ENCODE assay signal across 23 cellular contexts in the genomic region with DNA sequence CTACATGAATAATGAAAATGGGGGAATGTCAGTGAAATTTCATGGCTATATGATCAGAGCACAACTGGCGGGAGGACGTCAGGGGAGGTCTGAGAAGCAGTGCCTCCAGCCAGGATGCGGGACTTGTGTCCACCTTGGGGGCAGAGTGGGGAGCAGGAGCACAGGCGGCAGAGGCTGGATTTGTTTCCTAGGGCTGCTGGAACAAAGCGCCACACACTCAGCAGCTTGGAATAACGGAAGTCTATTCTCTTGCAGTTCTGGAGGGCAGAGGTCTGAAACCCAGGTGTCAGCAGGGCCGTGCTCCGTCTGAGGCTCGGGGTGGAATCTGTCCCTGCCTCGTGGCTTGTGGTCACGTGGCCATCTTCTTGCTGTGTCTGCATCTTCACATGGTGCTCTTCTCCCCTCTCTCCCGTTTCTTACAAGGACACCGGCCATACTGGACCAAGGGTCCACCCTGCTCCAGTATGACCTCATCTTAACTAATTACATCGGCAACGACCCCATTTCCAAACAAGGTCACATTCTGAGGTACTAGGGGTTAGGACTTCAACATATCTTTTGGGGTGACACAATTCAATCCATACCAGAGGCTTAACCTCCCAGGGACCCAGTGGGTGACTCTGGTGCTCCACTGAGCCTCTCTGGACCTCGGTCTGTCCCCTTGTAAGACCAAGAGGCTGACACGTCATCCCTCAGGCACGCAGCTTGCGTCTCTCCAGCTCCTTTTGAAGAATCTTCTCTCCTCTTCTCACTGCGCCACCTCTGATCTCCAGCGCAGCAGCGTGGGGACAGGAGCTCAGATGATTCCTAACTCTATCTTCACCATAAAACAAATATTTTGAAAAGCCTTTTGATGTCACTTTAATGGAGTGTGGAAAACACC.
DNase-seq lines count a peak whose midpoint lies in the region; ATAC-seq, FAIRE-seq and TF ChIP-seq lines count a peak whose summit lies in the region.
"Had no signal": no experiment of that assay in that cellular context is flagged by ENCODE, and none has a peak within 500 bp of the region (broad histone marks: within the 10 kb centered on the region; RNA-seq: fewer than 3 reads in every experiment).

No MANE protein-coding gene starts in this region.

- POLR2A ChIA-PET in HepG2 (lab: Yijun Ruan, JAX): no interaction called here

- in situ Hi-C loops in HepG2 (cut with HindIII; ENCODE audit: extremely low pct_ligation_motif_present, low pct_unique_long_range_greater_than_20kb): no loop called here

- no peak for DNase-seq in HepG2 (ENCODE audit: low spot score)
- DNase-seq in right lobe of liver: no peak
- DNase-seq in amniotic epithelial cell (ENCODE audit: low read depth): peak; percentile 34
- DNase-seq in mesenteric fat pad (ENCODE audit: low spot score): peak; percentile 80
- DNase-seq in suprapubic skin (ENCODE audit: low spot score in 2 of 2): no peak
- DNase-seq in activated naive CD4-positive, alpha-beta T cell treated with anti-CD3 and anti-CD28 coated beads for 36 hours: no peak
- no peak for DNase-seq in superior temporal gyrus (ENCODE audit: extremely low spot score)
- DNase-seq: AML-193; CD4-positive, alpha-beta T cell; GDM1; KBM-7; MG63; NCI-H1105 treated with DMSO at 0.1 percent for 48 hours; NCI-H2029; NCI-H446 treated with DMSO at 0.1 percent for 48 hours; NCI-H526 treated with DMSO at 0.1 percent for 48 hours; Right ventricle myocardium superior; RPMI8226 had no signal

- no peak for TF ChIP-seq CTCF in HepG2 (CRISPR knock-in tag; IDR thresholded peaks at IDR 0.05)
- no peak for TF ChIP-seq CTCF in right lobe of liver (IDR thresholded peaks at IDR 0.05)
- TF ChIP-seq CTCF in suprapubic skin (IDR thresholded peaks at IDR 0.05): no peak

- CTCF ChIA-PET in HepG2 (lab: Yijun Ruan, JAX; ENCODE audit: low intra/inter-chr PET ratio, low total read pairs): no interaction called here
- CTCF ChIA-PET in activated naive CD4-positive, alpha-beta T cell treated with anti-CD3 and anti-CD28 coated beads for 36 hours (lab: Charles Lee): no interaction called here

- H3K4me3 ChIP-seq in HepG2 (replicated peaks in 1 of 3; ENCODE audit: insufficient read depth in 1 of 3, low read depth in 2 of 3, low read length in 3 of 3) (no peak overlapping the region), right lobe of liver (no peak overlapping the region), suprapubic skin (no peak overlapping the region)
- H3K4me3 ChIP-seq: BLaER1 treated with 17β-estradiol and CSF1 and Interleukin-3, amounts not matched to agents 10 nM and 100 nM; GM12878; MG63 had no signal

- 82% methylated on average over 19 of the region's 22 CpGs for WGBS in HepG2 (ENCODE audit: low lambda C conversion rate)
- 88% methylated on average over 13 of the region's 22 CpGs for WGBS in right lobe of liver (ENCODE audit: insufficient coverage, low coverage, low lambda C conversion rate, missing lambda C conversion rate)
- 91% methylated on average over 22 of the region's 22 CpGs for WGBS in suprapubic skin

- no peaks in the 10 kb centered on the region for H3K4me1 Mint-ChIP-seq in activated naive CD4-positive, alpha-beta T cell treated with anti-CD3 and anti-CD28 coated beads for 36 hours (ENCODE audit: low read depth)

- no peaks in the 10 kb centered on the region for H3K27me3 Mint-ChIP-seq in activated naive CD4-positive, alpha-beta T cell treated with anti-CD3 and anti-CD28 coated beads for 36 hours (ENCODE audit: low read depth)
- H3K27me3 Mint-ChIP-seq: CD4-positive, alpha-beta T cell had no signal

- no peak overlapping the region for H3K4me2 ChIP-seq in HepG2 (ENCODE audit: low read depth, low read length)

- TF ChIP-seq EP300 in HepG2 (IDR thresholded peaks at IDR 0.05; ENCODE audit: low read depth in 2 of 2, low read length in 2 of 2): no peak
- TF ChIP-seq EP300 in HepG2 (CRISPR knock-in tag; IDR thresholded peaks at IDR 0.05; ENCODE audit: borderline replicate concordance): no peak
- no peak for TF ChIP-seq EP300 in suprapubic skin (IDR thresholded peaks at IDR 0.05)

- no peak for FAIRE-seq in HepG2 (lab: Jason Lieb, UNC)
- FAIRE-seq: D721Med, GM12878 had no signal

- H3K4me1 ChIP-seq in HepG2 (ENCODE audit: insufficient read depth, low read length) (no peaks in the 10 kb centered on the region), right lobe of liver (no peaks in the 10 kb centered on the region), suprapubic skin (no peaks in the 10 kb centered on the region)

- H3K27ac Mint-ChIP-seq in activated naive CD4-positive, alpha-beta T cell treated with anti-CD3 and anti-CD28 coated beads for 36 hours: no peak overlapping the region
- H3K27ac Mint-ChIP-seq: CD4-positive, alpha-beta T cell had no signal

- H3K27ac ChIP-seq in HepG2 (ENCODE audit: extremely low read length, insufficient read depth, low read length) (no peak overlapping the region), right lobe of liver (no peak overlapping the region), suprapubic skin (no peak overlapping the region)
- H3K27ac ChIP-seq: BLaER1 treated with 17β-estradiol and CSF1 and Interleukin-3, amounts not matched to agents 10 nM and 100 nM had no signal

- H3K36me3 Mint-ChIP-seq in activated naive CD4-positive, alpha-beta T cell treated with anti-CD3 and anti-CD28 coated beads for 36 hours (ENCODE audit: low read depth): peaks cover 15% of the 10 kb centered on the region

- H3K27me3 ChIP-seq in HepG2 (ENCODE audit: control insufficient read depth in 1 of 2, insufficient read depth in 2 of 2, low read length in 2 of 2) (no peaks in the 10 kb centered on the region), right lobe of liver (no peaks in the 10 kb centered on the region), suprapubic skin (no peaks in the 10 kb centered on the region)
- H3K27me3 ChIP-seq: BLaER1 treated with 17β-estradiol and CSF1 and Interleukin-3, amounts not matched to agents 10 nM and 100 nM; MG63 had no signal

- H3K36me3 ChIP-seq in HepG2 (replicated peaks in 1 of 2; ENCODE audit: control insufficient read depth in 1 of 2, insufficient read depth in 2 of 2, low read length in 2 of 2) (no peaks in the 10 kb centered on the region), right lobe of liver (no peaks in the 10 kb centered on the region), suprapubic skin (no peaks in the 10 kb centered on the region)
- H3K36me3 ChIP-seq: BLaER1 treated with 17β-estradiol and CSF1 and Interleukin-3, amounts not matched to agents 10 nM and 100 nM; MG63 had no signal

- TF ChIP-seq RAD21 in HepG2 (CRISPR knock-in tag; IDR thresholded peaks at IDR 0.05): no peak

- H3K79me2 ChIP-seq in HepG2 (ENCODE audit: insufficient read depth, low read length): no peaks in the 10 kb centered on the region

- H2AFZ ChIP-seq in HepG2 (ENCODE audit: low read length): no peak overlapping the region

- ATAC-seq in HepG2: no peak
- ATAC-seq in right lobe of liver: no peak
- no peak for ATAC-seq in HG02610 (IDR thresholded peaks at IDR 0.05; ENCODE audit: unreplicated experiment)
- ATAC-seq: GM12878, HCT116 had no signal

- TF ChIP-seq POLR2A in HepG2 (IDR thresholded peaks at IDR 0.05; ENCODE audit: insufficient read depth in 1 of 2, low read depth in 2 of 2, low read length in 2 of 2): no peak
- TF ChIP-seq POLR2A in right lobe of liver (IDR thresholded peaks at IDR 0.05): no peak
- TF ChIP-seq POLR2A in suprapubic skin (IDR thresholded peaks at IDR 0.05): no peak

- intact Hi-C loops in HepG2 (cut with micrococcal nuclease; ENCODE audit: unreplicated experiment): no loop called here
- intact Hi-C loops in right lobe of liver (cut with DNase I): no loop called here
- intact Hi-C loops in activated naive CD4-positive, alpha-beta T cell treated with anti-CD3 and anti-CD28 coated beads for 36 hours (cut with micrococcal nuclease): no loop called here

- no peaks in the 10 kb centered on the region for H4K20me1 ChIP-seq in HepG2 (ENCODE audit: insufficient read depth, low read length)
- H4K20me1 ChIP-seq: BLaER1 treated with 17β-estradiol and CSF1 and Interleukin-3, amounts not matched to agents 10 nM and 100 nM had no signal

- peaks cover 33% of the 10 kb centered on the region for H3K9me3 Mint-ChIP-seq in activated naive CD4-positive, alpha-beta T cell treated with anti-CD3 and anti-CD28 coated beads for 36 hours
- H3K9me3 Mint-ChIP-seq: CD4-positive, alpha-beta T cell had no signal

- no peak overlapping the region for H3K4me3 Mint-ChIP-seq in activated naive CD4-positive, alpha-beta T cell treated with anti-CD3 and anti-CD28 coated beads for 36 hours
- H3K4me3 Mint-ChIP-seq: CD4-positive, alpha-beta T cell had no signal

- BruUV-seq in HepG2 (replicated peaks; lab: Mats Ljungman, UMichigan): no TSS peak

- H3K9ac ChIP-seq in HepG2 (ENCODE audit: insufficient read depth, low read depth, low read length): no peak overlapping the region
- H3K9ac ChIP-seq: BLaER1 treated with 17β-estradiol and CSF1 and Interleukin-3, amounts not matched to agents 10 nM and 100 nM had no signal

- H3K9me3 ChIP-seq in HepG2 (ENCODE audit: low read length) (peaks cover 8% of the 10 kb centered on the region; the same call in 1 of the 2 replicates), right lobe of liver (no peaks in the 10 kb centered on the region), suprapubic skin (peaks cover 12% of the 10 kb centered on the region)
- H3K9me3 ChIP-seq: MG63 had no signal

TF ChIP-seq in HepG2, 621 proteins besides CTCF, POLR2A, EP300 and RAD21:
- TF ChIP-seq ZNF207 (IDR thresholded peaks at IDR 0.05; ENCODE audit: borderline replicate concordance): no peak
- peak; percentile 34; the same call in 1 of the 2 replicates for TF ChIP-seq ATF7 (IDR thresholded peaks at IDR 0.05)
- TF ChIP-seq ATF7 (CRISPR knock-in tag; IDR thresholded peaks at IDR 0.05): no peak

Comparison
In these comparisons a context has a peak if more than half of its experiments do, and no peak if none do; other contexts are left out.
1. DNase-seq: peak in amniotic epithelial cell (single experiment) and mesenteric fat pad (single experiment); none in HepG2 (single experiment), right lobe of liver (0 of 3), suprapubic skin (0 of 2), activated naive CD4-positive, alpha-beta T cell treated with anti-CD3 and anti-CD28 coated beads for 36 hours (single experiment) and superior temporal gyrus (single experiment).